ENCODE assay signal across 8 cellular contexts in the genomic region with DNA sequence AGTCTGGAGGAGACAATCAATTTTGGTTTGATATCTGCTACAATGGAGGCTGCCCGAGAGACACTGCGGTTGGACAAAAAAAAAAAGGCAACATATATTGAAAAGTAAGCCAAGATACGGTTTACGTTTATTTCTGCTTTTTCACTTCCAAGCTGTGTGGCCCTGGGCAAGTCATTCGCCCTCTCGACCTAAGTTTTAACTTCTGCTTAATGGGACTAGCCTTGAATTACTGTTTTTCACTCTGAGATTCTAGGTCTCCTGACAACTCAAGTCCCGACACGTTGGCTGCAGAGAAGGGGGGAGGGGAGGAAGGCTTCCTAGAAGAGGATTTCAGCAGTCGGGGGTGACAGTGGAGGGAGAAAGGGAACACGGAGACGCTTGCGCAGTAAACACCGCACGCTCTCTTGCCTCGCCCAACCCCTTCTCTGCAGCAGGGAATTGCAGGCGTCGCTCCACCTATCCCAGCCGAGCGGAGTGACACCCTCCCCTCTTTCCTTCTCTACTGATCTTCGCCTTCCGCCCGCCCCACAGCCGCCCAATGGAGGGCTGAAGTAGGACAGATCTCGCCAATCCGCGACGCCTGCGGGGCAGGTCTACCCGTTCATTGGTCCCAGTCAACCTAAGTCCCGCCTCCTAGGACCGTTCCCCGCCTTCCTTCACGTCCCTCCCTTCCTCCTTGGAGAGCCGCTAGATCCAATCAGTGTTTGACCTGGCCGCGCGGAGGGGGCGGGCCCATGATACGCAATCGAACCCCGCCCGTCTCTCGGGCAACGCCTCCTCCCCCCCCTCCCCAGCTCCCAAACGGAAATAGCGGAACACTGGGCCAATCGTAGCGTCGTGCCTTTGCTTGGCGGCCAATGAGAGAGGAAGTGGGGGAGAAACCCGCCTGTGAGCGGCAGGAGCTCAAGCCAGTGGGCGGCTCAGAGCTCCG. TPM values are rescaled to one million over a fixed set of nuclear protein-coding genes. Genes with fewer than 3 reads are reported as not detected.
DNase-seq lines count a peak whose midpoint lies in the region; ATAC-seq, FAIRE-seq and TF ChIP-seq lines count a peak whose summit lies in the region.

No MANE protein-coding gene starts in this region.

- H3K27me3 ChIP-seq in keratinocyte (ENCODE audit: control insufficient read depth, extremely low read depth, insufficient read depth, low read length) = no peaks in the 10 kb centered on the region

- peak overlapping the region; percentile 100 for H3K27ac ChIP-seq in keratinocyte (ENCODE audit: control insufficient read depth, insufficient read depth, low read length)

- peak; percentile 84 for TF ChIP-seq POLR2A in GM19193 (IDR thresholded peaks at IDR 0.05; ENCODE audit: extremely low read depth, insufficient read depth, insufficient read length)

- peaks cover 4% of the 10 kb centered on the region for H4K20me1 ChIP-seq in keratinocyte (ENCODE audit: control insufficient read depth, extremely low read depth, insufficient read depth, low read length)

- H3K36me3 ChIP-seq in keratinocyte (ENCODE audit: control insufficient read depth in 2 of 2, extremely low read depth in 1 of 2, insufficient read depth in 2 of 2, low read length in 2 of 2) = peaks cover 1 to 3% of the 10 kb centered on the region in 2 experiments

- peak overlapping the region; percentile 100 for H3K4me2 ChIP-seq in keratinocyte (ENCODE audit: control insufficient read depth, extremely low read depth, insufficient read depth, low read depth, low read length)

- peaks cover 36% of the 10 kb centered on the region for H3K79me2 ChIP-seq in keratinocyte (ENCODE audit: control insufficient read depth, insufficient read depth, low read length)

- H3K9me3 ChIP-seq in keratinocyte (ENCODE audit: control insufficient read depth, low read depth, low read length) = no peaks in the 10 kb centered on the region

- H3K9ac ChIP-seq in keratinocyte (ENCODE audit: control insufficient read depth, extremely low read depth, insufficient read depth, low read length) = peak overlapping the region; percentile 92

- peak; percentile 93 for FAIRE-seq in keratinocyte (lab: Jason Lieb, UNC)

- peaks cover 2% of the 10 kb centered on the region for H3K9me1 ChIP-seq in keratinocyte (ENCODE audit: control insufficient read depth, extremely low read depth, insufficient read depth, low read length)

- H3K4me3 ChIP-seq in keratinocyte (ENCODE audit: control insufficient read depth in 2 of 3, extremely low read depth in 1 of 3, insufficient read depth in 2 of 3, low read depth in 1 of 3, low read length in 3 of 3) = peak overlapping the region; percentile 32 to 83 (median 79)

- peak; percentile 91 for ATAC-seq in HG03432 (IDR thresholded peaks at IDR 0.05; ENCODE audit: unreplicated experiment)

- DNase-seq in Ammon's horn (ENCODE audit: low spot score) (peak; percentile 100), NCI-H460 (ENCODE audit: extremely low read depth, low read depth) (peak; percentile 99), cerebellum (ENCODE audit: low spot score) (peak; percentile 100), keratinocyte (ENCODE audit: low read depth, low spot score) (peak; percentile 100)
- peak; percentile 99 for DNase-seq in activated CD4-positive, alpha-beta T cell treated with anti-CD3 and anti-CD28 coated beads for 1 hour
- DNase-seq in stimulated activated CD4-positive, alpha-beta T cell treated with anti-CD3 and anti-CD28 coated beads, Interleukin-12 subunit alpha, Interleukin-12 subunit beta, amount 100 ng/mL, for 48 hours (ENCODE audit: low read depth in 2 of 3, low spot score in 1 of 3) = peak; percentile 98 to 100 (median 99)

- peak overlapping the region; percentile 96 for H2AFZ ChIP-seq in keratinocyte (ENCODE audit: control insufficient read depth, low read length)

- TF ChIP-seq CTCF in keratinocyte (optimal IDR thresholded peaks at IDR 0.05 in 1 of 3, IDR thresholded peaks at IDR 0.05 in 1 of 3, conservative IDR thresholded peaks at IDR 0.05 in 1 of 3; ENCODE audit: extremely low read depth in 1 of 3, insufficient read depth in 2 of 3, low read length in 3 of 3) = no peak

- H3K4me1 ChIP-seq in keratinocyte (ENCODE audit: control insufficient read depth, extremely low read depth, insufficient read depth, low read length) = peaks cover 32% of the 10 kb centered on the region

- dilution Hi-C loops in keratinocyte (cut with MboI; ENCODE audit: extremely low pct_ligation_motif_present, low sequenced_read_pairs) = no loop called here

RNA-seq across cellular contexts. Expression of a gene that starts 0.5 kb away (rescaled TPM):
- 25.6 and 29.1 TPM in 2 replicates for total RNA-seq in NCI-H460 (2014; rRNA removed; shearing (Covaris generic))
- polyA plus RNA-seq in NCI-H460 (2014; cell fraction: nucleus; rRNA removed) = 47.8 and 60.3 TPM in 2 replicates
- 45.5 TPM for total RNA-seq in cerebellum
- 36.7 to 67.7 TPM (median 52.7 TPM) in 3 replicates for polyA plus RNA-seq in keratinocyte
- 31.9 TPM for polyA plus RNA-seq in keratinocyte (2011; ENCODE audit: low read depth)
- polyA plus RNA-seq in keratinocyte (2011; cell fraction: cytosol; rRNA removed) = 44.9 and 111 TPM in 2 replicates
- 80.4 and 106 TPM in 2 replicates for polyA plus RNA-seq in keratinocyte (2011; cell fraction: nucleus; rRNA removed)
- 49.2 and 87.1 TPM in 2 replicates for polyA plus RNA-seq in keratinocyte (2012; ENCODE audit: low replicate concordance)
- polyA minus RNA-seq in keratinocyte = 92.8 to 146 TPM (median 95.8 TPM) in 3 replicates
- polyA minus RNA-seq in keratinocyte (2011; cell fraction: cytosol; rRNA and poly(A)+ RNA removed) = 188 TPM
- 88.5 and 96.2 TPM in 2 replicates for polyA minus RNA-seq in keratinocyte (2011; cell fraction: nucleus; rRNA and poly(A)+ RNA removed)

RNA-seq across cellular contexts. Expression of a gene that starts 3.2 kb away (rescaled TPM):
- total RNA-seq in NCI-H460 (2014; rRNA removed; shearing (Covaris generic)) = not detected in 2 replicates
- not detected in 2 replicates for polyA plus RNA-seq in NCI-H460 (2014; cell fraction: nucleus; rRNA removed)
- total RNA-seq in cerebellum = not detected
- 1.3 to 2.2 TPM (median 1.9 TPM) in 3 replicates for polyA plus RNA-seq in keratinocyte
- 1.7 TPM for polyA plus RNA-seq in keratinocyte (2011; ENCODE audit: low read depth)
- 0.83 and 2.1 TPM in 2 replicates for polyA plus RNA-seq in keratinocyte (2011; cell fraction: cytosol; rRNA removed)
- polyA plus RNA-seq in keratinocyte (2011; cell fraction: nucleus; rRNA removed) = 3.3 and 3.6 TPM in 2 replicates
- 1.4 and 2.4 TPM in 2 replicates for polyA plus RNA-seq in keratinocyte (2012; ENCODE audit: low replicate concordance)
- 0.59 to 1.9 TPM (median 1.3 TPM) in 3 replicates for polyA minus RNA-seq in keratinocyte
- not detected for polyA minus RNA-seq in keratinocyte (2011; cell fraction: cytosol; rRNA and poly(A)+ RNA removed)
- 1.2 and 2.8 TPM in 2 replicates for polyA minus RNA-seq in keratinocyte (2011; cell fraction: nucleus; rRNA and poly(A)+ RNA removed)

RNA-seq across cellular contexts. Expression of a gene that starts 46.8 kb away (rescaled TPM):
- 0.14 and 1.0 TPM in 2 replicates for total RNA-seq in NCI-H460 (2014; rRNA removed; shearing (Covaris generic))
- 0.76 TPM in 1 of 2 replicates, not detected in the other for polyA plus RNA-seq in NCI-H460 (2014; cell fraction: nucleus; rRNA removed)
- total RNA-seq in cerebellum = 15.3 TPM
- 2.6 to 4.7 TPM (median 3.7 TPM) in 3 replicates for polyA plus RNA-seq in keratinocyte
- polyA plus RNA-seq in keratinocyte (2011; ENCODE audit: low read depth) = 1.1 TPM
- polyA plus RNA-seq in keratinocyte (2011; cell fraction: cytosol; rRNA removed) = 2.1 and 4.0 TPM in 2 replicates
- polyA plus RNA-seq in keratinocyte (2011; cell fraction: nucleus; rRNA removed) = 3.8 and 4.3 TPM in 2 replicates
- 3.8 and 5.1 TPM in 2 replicates for polyA plus RNA-seq in keratinocyte (2012; ENCODE audit: low replicate concordance)
- 1.9 to 4.9 TPM (median 2.9 TPM) in 3 replicates for polyA minus RNA-seq in keratinocyte
- 3.6 TPM for polyA minus RNA-seq in keratinocyte (2011; cell fraction: cytosol; rRNA and poly(A)+ RNA removed)
- polyA minus RNA-seq in keratinocyte (2011; cell fraction: nucleus; rRNA and poly(A)+ RNA removed) = 0.74 and 4.3 TPM in 2 replicates

RNA-seq across cellular contexts. Expression of a gene that starts 51.8 kb away (rescaled TPM):
- 12.5 and 13.4 TPM in 2 replicates for total RNA-seq in NCI-H460 (2014; rRNA removed; shearing (Covaris generic))
- polyA plus RNA-seq in NCI-H460 (2014; cell fraction: nucleus; rRNA removed) = 25.2 and 31.3 TPM in 2 replicates
- 21.6 TPM for total RNA-seq in cerebellum
- 12.5 to 37.0 TPM (median 13.9 TPM) in 3 replicates for polyA plus RNA-seq in keratinocyte
- polyA plus RNA-seq in keratinocyte (2011; ENCODE audit: low read depth) = 20.1 TPM
- 20.7 and 27.7 TPM in 2 replicates for polyA plus RNA-seq in keratinocyte (2011; cell fraction: cytosol; rRNA removed)
- 58.1 and 61.4 TPM in 2 replicates for polyA plus RNA-seq in keratinocyte (2011; cell fraction: nucleus; rRNA removed)
- 27.4 and 33.9 TPM in 2 replicates for polyA plus RNA-seq in keratinocyte (2012; ENCODE audit: low replicate concordance)
- polyA minus RNA-seq in keratinocyte = 22.8 to 132 TPM (median 30.2 TPM) in 3 replicates
- 34.0 TPM for polyA minus RNA-seq in keratinocyte (2011; cell fraction: cytosol; rRNA and poly(A)+ RNA removed)
- 20.8 and 31.6 TPM in 2 replicates for polyA minus RNA-seq in keratinocyte (2011; cell fraction: nucleus; rRNA and poly(A)+ RNA removed)

Comparison
In these comparisons a context has a peak if more than half of its experiments do, and no peak if none do; other contexts are left out.
1. Peak in every context shown above with its lines: DNase-seq, ATAC-seq, H3K4me3 ChIP-seq and H3K27ac ChIP-seq.